19 cellular contexts compared by ENCODE assay signal in the genomic region with DNA sequence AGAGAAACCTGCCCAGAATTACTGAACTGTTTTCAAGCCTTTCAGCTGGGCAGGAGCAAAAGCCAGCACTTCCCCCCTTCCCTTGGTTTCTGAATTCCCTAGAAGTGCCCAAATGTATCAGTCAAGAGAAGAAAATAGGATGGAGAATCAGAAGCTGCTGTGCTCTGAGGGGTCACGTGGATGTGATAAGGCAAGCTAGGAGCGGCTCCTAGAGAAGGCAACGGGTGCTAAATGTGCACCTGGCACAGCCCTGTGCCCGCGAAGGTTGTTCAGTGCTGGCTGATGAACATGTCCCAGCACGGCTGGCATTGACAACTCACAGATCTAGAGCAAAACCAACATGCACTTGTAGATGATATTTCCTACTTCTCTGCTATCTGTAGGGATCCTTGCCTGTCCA. TPM values are rescaled to one million over a fixed set of nuclear protein-coding genes. Genes with fewer than 3 reads are reported as not detected.
A peak's percentile ranks its signal among the peaks of the same experiment; 100 is the strongest.
DNase-seq lines count a peak whose midpoint lies in the region; ATAC-seq, FAIRE-seq and TF ChIP-seq lines count a peak whose summit lies in the region.
"Had no signal": no experiment of that assay in that cellular context is flagged by ENCODE, and none has a peak within 500 bp of the region (broad histone marks: within the 10 kb centered on the region; RNA-seq: fewer than 3 reads in every experiment).

No MANE protein-coding gene starts in this region.

- no peaks in the 10 kb centered on the region for H3K9me3 ChIP-seq in RWPE2 (ENCODE audit: severe bottlenecking)
- H3K9me3 ChIP-seq in esophagus squamous epithelium: no peaks in the 10 kb centered on the region
- H3K9me3 ChIP-seq: colonic mucosa, ovary had no signal

- WGBS in esophagus squamous epithelium, 2 donors: 53 to 60% methylated on average over 6 of the region's 6 CpGs

- H3K4me3 Mint-ChIP-seq in progenitor cell of endocrine pancreas (ENCODE audit: low read depth): no peak overlapping the region
- no peak overlapping the region for H3K4me3 Mint-ChIP-seq in osteocyte (ENCODE audit: unreplicated experiment)

- TF ChIP-seq CTCF in RWPE2 (IDR thresholded peaks at IDR 0.05; ENCODE audit: poor library complexity, severe bottlenecking) (no peak), esophagus squamous epithelium (IDR thresholded peaks at IDR 0.05) (no peak), progenitor cell of endocrine pancreas (IDR thresholded peaks at IDR 0.05; ENCODE audit: unreplicated experiment) (no peak), osteocyte (IDR thresholded peaks at IDR 0.05) (no peak)

- H3K9me3 Mint-ChIP-seq in progenitor cell of endocrine pancreas (ENCODE audit: low read depth): no peaks in the 10 kb centered on the region
- no peaks in the 10 kb centered on the region for H3K9me3 Mint-ChIP-seq in osteocyte (ENCODE audit: unreplicated experiment)

- no peaks in the 10 kb centered on the region for H3K4me1 ChIP-seq in RWPE2 (ENCODE audit: insufficient read depth, poor library complexity, severe bottlenecking)
- H3K4me1 ChIP-seq in esophagus squamous epithelium: peaks cover 7 to 30% (median 17%) of the 10 kb centered on the region in 3 donors
- H3K4me1 ChIP-seq: colonic mucosa had no signal

- H3K27ac Mint-ChIP-seq in progenitor cell of endocrine pancreas (peak overlapping the region; percentile 72), osteocyte (ENCODE audit: unreplicated experiment) (no peak overlapping the region)

- H3K27me3 Mint-ChIP-seq in progenitor cell of endocrine pancreas: no peaks in the 10 kb centered on the region
- no peaks in the 10 kb centered on the region for H3K27me3 Mint-ChIP-seq in osteocyte (ENCODE audit: unreplicated experiment)

- ATAC-seq in RWPE2 (ENCODE audit: low read depth): peak; percentile 4; the same call in 1 of the 3 replicates
- ATAC-seq in GM21381 (IDR thresholded peaks at IDR 0.05; ENCODE audit: unreplicated experiment): no peak

- H3K36me3 Mint-ChIP-seq in progenitor cell of endocrine pancreas (ENCODE audit: insufficient read depth) (peaks cover 33% of the 10 kb centered on the region), osteocyte (ENCODE audit: unreplicated experiment) (peaks cover 36% of the 10 kb centered on the region)

- intact Hi-C loops in esophagus squamous epithelium (cut with DNase I): no loop called here

- H3K27me3 ChIP-seq in RWPE2 (ENCODE audit: insufficient read depth, poor library complexity, severe bottlenecking): no peaks in the 10 kb centered on the region
- H3K27me3 ChIP-seq in esophagus squamous epithelium: no peaks in the 10 kb centered on the region
- H3K27me3 ChIP-seq: colonic mucosa, ovary had no signal

- DNase-seq in GM12892 (ENCODE audit: insufficient read length) (no peak), RWPE2 (ENCODE audit: low spot score) (no peak), esophagus squamous epithelium (lab: John Stamatoyannopoulos, UW) (no peak), progenitor cell of endocrine pancreas (ENCODE audit: low spot score, unreplicated experiment) (no peak), osteocyte (ENCODE audit: extremely low spot score, unreplicated experiment) (no peak), activated gamma-delta T cell treated with Interleukin-2 at 50 U/mL for 16 hours (no peak)
- DNase-seq: activated CD4-positive, alpha-beta T cell treated with anti-CD3 and anti-CD28 coated beads for 1 hour; colonic mucosa; DMS153; KBM-7; NCI-H1092; NCI-H69; ovary had no signal

- H3K4me3 ChIP-seq in RWPE2 (ENCODE audit: severe bottlenecking) (no peak overlapping the region), esophagus squamous epithelium (no peak overlapping the region)
- H3K4me3 ChIP-seq: colonic mucosa, ovary had no signal

- no peak for FAIRE-seq in GM12892 (lab: Jason Lieb, UNC)
- FAIRE-seq: islet of Langerhans had no signal

- H3K36me3 ChIP-seq in RWPE2 (ENCODE audit: low read depth) (peaks cover 68% of the 10 kb centered on the region), esophagus squamous epithelium (peaks cover 32 to 90% (median 59%) of the 10 kb centered on the region in 3 donors)
- H3K36me3 ChIP-seq: ovary had no signal

- TF ChIP-seq POLR2A in GM12892 (IDR thresholded peaks at IDR 0.05; ENCODE audit: low read depth, low read length) (peak; percentile 49), esophagus squamous epithelium (IDR thresholded peaks at IDR 0.05) (no peak)

- H3K27ac ChIP-seq in RWPE2 (ENCODE audit: poor library complexity, severe bottlenecking) (peak overlapping the region; percentile 2), esophagus squamous epithelium (peak overlapping the region; percentile 72 to 84 (median 78))
- H3K27ac ChIP-seq: colonic mucosa, ovary had no signal

- H3K4me1 Mint-ChIP-seq in progenitor cell of endocrine pancreas (ENCODE audit: low read depth) (peaks cover 17% of the 10 kb centered on the region), osteocyte (ENCODE audit: unreplicated experiment) (no peaks in the 10 kb centered on the region)

RNA-seq across cellular contexts. Expression of a gene that starts 8.3 kb away (rescaled TPM):
- polyA plus RNA-seq in GM12892 (2012; ENCODE audit: missing spikeins): 109 TPM
- total RNA-seq in esophagus squamous epithelium (10 to 100 TPM; 16.1 to 39.5 (median 36.2) TPM), progenitor cell of endocrine pancreas (67.9 and 73.1 TPM in 2 replicates), osteocyte (29.5 and 29.8 TPM in 2 replicates)

RNA-seq across cellular contexts. Expression of a gene that starts 8.6 kb away (rescaled TPM):
- polyA plus RNA-seq in GM12892 (2012; ENCODE audit: missing spikeins): 315 TPM
- 100 to 1,000 TPM; 127 to 259 (median 241) TPM for total RNA-seq in esophagus squamous epithelium
- 339 and 353 TPM in 2 replicates for total RNA-seq in progenitor cell of endocrine pancreas
- total RNA-seq in osteocyte: 202 and 205 TPM in 2 replicates

RNA-seq across cellular contexts. Expression of a gene that starts 27.9 kb away (rescaled TPM):
- polyA plus RNA-seq in GM12892 (2012; ENCODE audit: missing spikeins): 286 TPM
- total RNA-seq in esophagus squamous epithelium: 10 to 100 TPM; 11.0 to 29.7 (median 21.5) TPM
- total RNA-seq in progenitor cell of endocrine pancreas: 65.4 and 70.2 TPM in 2 replicates
- total RNA-seq in osteocyte: 0.29 and 0.94 TPM in 2 replicates

RNA-seq across cellular contexts. Expression of a gene that starts 35.2 kb away (rescaled TPM):
- 175 TPM for polyA plus RNA-seq in GM12892 (2012; ENCODE audit: missing spikeins)
- total RNA-seq in esophagus squamous epithelium (100 to 1,000 TPM; 110 to 377 (median 156) TPM), progenitor cell of endocrine pancreas (268 and 277 TPM in 2 replicates), osteocyte (287 and 309 TPM in 2 replicates)

RNA-seq across cellular contexts. Expression of a gene that starts 35.4 kb away (rescaled TPM):
- not detected for polyA plus RNA-seq in GM12892 (2012; ENCODE audit: missing spikeins)
- not detected for total RNA-seq in esophagus squamous epithelium
- total RNA-seq in progenitor cell of endocrine pancreas: not detected in 2 replicates
- not detected in 2 replicates for total RNA-seq in osteocyte
- total RNA-seq: colonic mucosa; epithelial cell of proximal tubule; ovary; RPMI7951; T-helper 1 cell treated with Interleukin-12 subunit alpha and Interleukin-12 subunit beta and Interleukin-4 antibody, amounts not matched to agents 30 ng/mL and 1 ng/mL, for 36 hours had no signal
- polyA plus RNA-seq: BJ, ovary had no signal
